8 cellular contexts compared by ENCODE assay signal in the genomic region with DNA sequence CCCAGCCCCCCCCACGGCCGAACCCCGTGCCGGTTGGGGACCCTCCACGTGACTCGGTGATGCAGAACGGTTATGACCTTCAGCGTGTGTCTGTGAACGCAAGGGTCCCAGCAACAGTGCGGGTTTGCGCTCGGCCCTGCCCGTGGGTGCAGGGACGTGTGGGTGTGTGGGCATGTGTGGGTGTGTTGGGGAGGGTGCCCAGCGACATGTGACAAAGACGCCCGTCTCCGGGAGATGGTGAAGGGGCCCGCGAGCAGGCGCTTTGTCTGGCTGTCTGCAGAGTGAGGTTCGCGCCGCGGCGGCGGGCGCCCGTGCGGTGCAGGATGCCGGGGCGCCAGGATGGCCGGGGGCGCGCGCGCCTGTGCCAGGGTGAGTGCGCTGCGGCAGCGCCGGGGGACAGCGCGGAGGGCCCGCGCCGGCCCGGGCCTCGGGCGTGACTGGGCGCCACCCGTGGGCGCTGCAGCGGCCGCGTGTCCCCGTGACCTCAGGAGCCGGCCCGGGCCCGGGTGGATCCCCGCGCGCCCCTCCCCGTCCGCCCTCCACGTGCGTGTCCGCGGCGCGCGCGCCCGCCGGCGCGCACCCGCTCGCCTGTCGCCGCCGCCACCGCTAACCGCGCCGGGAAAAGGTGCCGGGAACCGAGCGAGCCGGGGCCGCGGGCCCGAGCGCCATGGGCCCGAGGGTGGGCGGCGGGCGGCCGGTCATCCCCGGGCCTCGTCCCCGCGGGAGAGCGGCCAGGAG. TPM values are rescaled to one million over a fixed set of nuclear protein-coding genes. Genes with fewer than 3 reads are reported as not detected.
DNase-seq lines count a peak whose midpoint lies in the region; ATAC-seq and TF ChIP-seq lines count a peak whose summit lies in the region.

LRFN4 (plus strand) TSS at position 569 of the 738 bp plus-strand sequence. CDS start 681 bp downstream, outside the sequence.

- H3K9ac ChIP-seq in liver (ENCODE audit: low read depth in 1 of 2, low read length in 2 of 2): peak within 1 kb of the TSS in 1 of 2 donors; percentile 12

- 29% methylated on average over 103 of the region's 103 CpGs for WGBS in liver

- H3K4me1 ChIP-seq in liver (ENCODE audit: control insufficient read depth in 4 of 4, insufficient read depth in 4 of 4, low read length in 3 of 4): peaks cover 0 to 8% (median 2%) of the 10 kb centered on the region in 4 donors

- H3K4me3 Mint-ChIP-seq in stimulated activated naive B cell treated with anti-CD40 and anti-IgM and Interleukin-4, amounts not matched to agents 10 μg/mL and 1 μg/mL and 100 μg/mL, for 72 hours: peak within 1 kb of the TSS; percentile 92 to 96

- no peak for TF ChIP-seq RAD21 in liver (IDR thresholded peaks at IDR 0.05)

- H3K4me3 ChIP-seq in liver (ENCODE audit: low read depth in 1 of 3, low read length in 3 of 3): peak within 1 kb of the TSS in 1 of 3 donors; percentile 33

- H3K27ac ChIP-seq in liver (ENCODE audit: low read depth in 1 of 2, low read length in 2 of 2): peak within 1 kb of the TSS; percentile 40 to 55

- no peak for TF ChIP-seq CTCF in liver (IDR thresholded peaks at IDR 0.05; ENCODE audit: low read depth, low read length, missing input control)

- peaks cover 3 to 4% of the 10 kb centered on the region in 2 donors for H3K36me3 Mint-ChIP-seq in stimulated activated naive B cell treated with anti-CD40 and anti-IgM and Interleukin-4, amounts not matched to agents 10 μg/mL and 1 μg/mL and 100 μg/mL, for 72 hours

- peak within 1 kb of the TSS; percentile 93 for H3K27ac Mint-ChIP-seq in stimulated activated naive B cell treated with anti-CD40 and anti-IgM and Interleukin-4, amounts not matched to agents 10 μg/mL and 1 μg/mL and 100 μg/mL, for 72 hours

- ATAC-seq in GM19455 (IDR thresholded peaks at IDR 0.05; ENCODE audit: unreplicated experiment): peak; percentile 34
- ATAC-seq in HG03571 (IDR thresholded peaks at IDR 0.05; ENCODE audit: unreplicated experiment): peak; percentile 14
- peak; percentile 60 to 63 for ATAC-seq in stimulated activated naive B cell treated with anti-CD40 and anti-IgM and Interleukin-4, amounts not matched to agents 10 μg/mL and 1 μg/mL and 100 μg/mL, for 72 hours (replicated peaks)

- intact Hi-C loops in T-helper 2 cell treated with Interferon-gamma antibody and Interleukin-4, amounts not matched to agents 100 ng/mL and 5 ng/mL, for 36 hours (cut with micrococcal nuclease): loop anchor here (1.0 kb wide), 2 partner anchors 13 to 102 kb away; partner anchors contain the start of genes PC and RCE1

- DNase-seq in DMS53 (lab: John Stamatoyannopoulos, UW): peak; percentile 91
- peak; percentile 59 for DNase-seq in dermis blood vessel endothelial cell
- no peak for DNase-seq in stimulated activated naive B cell treated with anti-CD40 and anti-IgM and Interleukin-4, amounts not matched to agents 10 μg/mL and 1 μg/mL and 100 μg/mL, for 72 hours
- DNase-seq in DMS79 treated with DMSO at 0.1 percent for 48 hours (lab: John Stamatoyannopoulos, UW): no peak

- H3K36me3 ChIP-seq in liver (ENCODE audit: control insufficient read depth in 4 of 4, insufficient read depth in 3 of 4, low read depth in 1 of 4, low read length in 3 of 4): peaks cover 10 to 36% (median 19%) of the 10 kb centered on the region in 4 donors

- H3K4me1 Mint-ChIP-seq in stimulated activated naive B cell treated with anti-CD40 and anti-IgM and Interleukin-4, amounts not matched to agents 10 μg/mL and 1 μg/mL and 100 μg/mL, for 72 hours: peaks cover 15 to 28% of the 10 kb centered on the region in 2 donors

- H3K9me3 ChIP-seq in liver (ENCODE audit: control insufficient read depth in 4 of 4, low read length in 3 of 4): no peaks in the 10 kb centered on the region

- H3K27me3 Mint-ChIP-seq in stimulated activated naive B cell treated with anti-CD40 and anti-IgM and Interleukin-4, amounts not matched to agents 10 μg/mL and 1 μg/mL and 100 μg/mL, for 72 hours: no peaks in the 10 kb centered on the region

- H3K9me3 Mint-ChIP-seq in stimulated activated naive B cell treated with anti-CD40 and anti-IgM and Interleukin-4, amounts not matched to agents 10 μg/mL and 1 μg/mL and 100 μg/mL, for 72 hours: no peaks in the 10 kb centered on the region

- H3K27me3 ChIP-seq in liver (ENCODE audit: control insufficient read depth in 4 of 4, insufficient read depth in 4 of 4, low read length in 3 of 4): no peaks in the 10 kb centered on the region

TF ChIP-seq in liver, 16 proteins besides CTCF, POLR2A, EP300 and RAD21:
- TF ChIP-seq MAX (IDR thresholded peaks at IDR 0.05): no peak
- no peak for TF ChIP-seq YY1 (IDR thresholded peaks at IDR 0.05)
- no peak for TF ChIP-seq FOXA2 (IDR thresholded peaks at IDR 0.05)
- TF ChIP-seq GABPA (IDR thresholded peaks at IDR 0.05 in 1 of 2, conservative IDR thresholded peaks at IDR 0.05 in 1 of 2): no peak
- no peak for TF ChIP-seq SP1 (IDR thresholded peaks at IDR 0.05)
- TF ChIP-seq HNF4A (conservative IDR thresholded peaks at IDR 0.05): no peak
- TF ChIP-seq, protein P1, sequence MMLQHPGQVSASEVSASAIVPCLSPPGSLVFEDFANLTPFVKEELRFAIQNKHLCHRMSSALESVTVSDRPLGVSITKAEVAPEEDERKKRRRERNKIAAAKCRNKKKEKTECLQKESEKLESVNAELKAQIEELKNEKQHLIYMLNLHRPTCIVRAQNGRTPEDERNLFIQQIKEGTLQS (IDR thresholded peaks at IDR 0.05): no peak
- no peak for TF ChIP-seq RXRA (IDR thresholded peaks at IDR 0.05)
- TF ChIP-seq HNF4G (IDR thresholded peaks at IDR 0.05): no peak
- no peak for TF ChIP-seq EGR1 (IDR thresholded peaks at IDR 0.05; ENCODE audit: low read depth in 2 of 2)
- TF ChIP-seq JUND (IDR thresholded peaks at IDR 0.05): no peak
- no peak for TF ChIP-seq FOXA1 (IDR thresholded peaks at IDR 0.05)
- no peak for TF ChIP-seq NR2F2 (IDR thresholded peaks at IDR 0.05)
- no peak for TF ChIP-seq TAF1 (conservative IDR thresholded peaks at IDR 0.05)
- TF ChIP-seq, protein P2, sequence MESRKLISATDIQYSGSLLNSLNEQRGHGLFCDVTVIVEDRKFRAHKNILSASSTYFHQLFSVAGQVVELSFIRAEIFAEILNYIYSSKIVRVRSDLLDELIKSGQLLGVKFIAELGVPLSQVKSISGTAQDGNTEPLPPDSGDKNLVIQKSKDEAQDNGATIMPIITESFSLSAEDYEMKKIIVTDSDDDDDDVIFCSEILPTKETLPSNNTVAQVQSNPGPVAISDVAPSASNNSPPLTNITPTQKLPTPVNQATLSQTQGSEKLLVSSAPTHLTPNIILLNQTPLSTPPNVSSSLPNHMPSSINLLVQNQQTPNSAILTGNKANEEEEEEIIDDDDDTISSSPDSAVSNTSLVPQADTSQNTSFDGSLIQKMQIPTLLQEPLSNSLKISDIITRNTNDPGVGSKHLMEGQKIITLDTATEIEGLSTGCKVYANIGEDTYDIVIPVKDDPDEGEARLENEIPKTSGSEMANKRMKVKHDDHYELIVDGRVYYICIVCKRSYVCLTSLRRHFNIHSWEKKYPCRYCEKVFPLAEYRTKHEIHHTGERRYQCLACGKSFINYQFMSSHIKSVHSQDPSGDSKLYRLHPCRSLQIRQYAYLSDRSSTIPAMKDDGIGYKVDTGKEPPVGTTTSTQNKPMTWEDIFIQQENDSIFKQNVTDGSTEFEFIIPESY (IDR thresholded peaks at IDR 0.05): no peak
- TF ChIP-seq, protein P3, sequence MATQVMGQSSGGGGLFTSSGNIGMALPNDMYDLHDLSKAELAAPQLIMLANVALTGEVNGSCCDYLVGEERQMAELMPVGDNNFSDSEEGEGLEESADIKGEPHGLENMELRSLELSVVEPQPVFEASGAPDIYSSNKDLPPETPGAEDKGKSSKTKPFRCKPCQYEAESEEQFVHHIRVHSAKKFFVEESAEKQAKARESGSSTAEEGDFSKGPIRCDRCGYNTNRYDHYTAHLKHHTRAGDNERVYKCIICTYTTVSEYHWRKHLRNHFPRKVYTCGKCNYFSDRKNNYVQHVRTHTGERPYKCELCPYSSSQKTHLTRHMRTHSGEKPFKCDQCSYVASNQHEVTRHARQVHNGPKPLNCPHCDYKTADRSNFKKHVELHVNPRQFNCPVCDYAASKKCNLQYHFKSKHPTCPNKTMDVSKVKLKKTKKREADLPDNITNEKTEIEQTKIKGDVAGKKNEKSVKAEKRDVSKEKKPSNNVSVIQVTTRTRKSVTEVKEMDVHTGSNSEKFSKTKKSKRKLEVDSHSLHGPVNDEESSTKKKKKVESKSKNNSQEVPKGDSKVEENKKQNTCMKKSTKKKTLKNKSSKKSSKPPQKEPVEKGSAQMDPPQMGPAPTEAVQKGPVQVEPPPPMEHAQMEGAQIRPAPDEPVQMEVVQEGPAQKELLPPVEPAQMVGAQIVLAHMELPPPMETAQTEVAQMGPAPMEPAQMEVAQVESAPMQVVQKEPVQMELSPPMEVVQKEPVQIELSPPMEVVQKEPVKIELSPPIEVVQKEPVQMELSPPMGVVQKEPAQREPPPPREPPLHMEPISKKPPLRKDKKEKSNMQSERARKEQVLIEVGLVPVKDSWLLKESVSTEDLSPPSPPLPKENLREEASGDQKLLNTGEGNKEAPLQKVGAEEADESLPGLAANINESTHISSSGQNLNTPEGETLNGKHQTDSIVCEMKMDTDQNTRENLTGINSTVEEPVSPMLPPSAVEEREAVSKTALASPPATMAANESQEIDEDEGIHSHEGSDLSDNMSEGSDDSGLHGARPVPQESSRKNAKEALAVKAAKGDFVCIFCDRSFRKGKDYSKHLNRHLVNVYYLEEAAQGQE (IDR thresholded peaks at IDR 0.05): no peak

RNA-seq across cellular contexts. Expression of gene LRFN4, which starts in this region (rescaled TPM):
- 22.0 and 23.3 TPM in 2 replicates for total RNA-seq in T-helper 2 cell treated with Interferon-gamma antibody and Interleukin-4, amounts not matched to agents 100 ng/mL and 5 ng/mL, for 36 hours
- total RNA-seq in dermis blood vessel endothelial cell: 30.8 and 33.3 TPM in 2 replicates
- total RNA-seq in liver: 1 to 10 TPM in 1 of 2 donors, under 1 TPM in 1; 0.75 to 3.4 TPM
- 1 to 10 TPM in 1 of 2 donors, not detected in 1; 1.5 TPM for polyA plus RNA-seq in liver

Comparison
In these comparisons a context has a peak if more than half of its experiments do, and no peak if none do; other contexts are left out.
1. DNase-seq: peak in DMS53 (single experiment) and dermis blood vessel endothelial cell (single experiment); none in stimulated activated naive B cell treated with anti-CD40 and anti-IgM and Interleukin-4, amounts not matched to agents 10 μg/mL and 1 μg/mL and 100 μg/mL, for 72 hours (single experiment) and DMS79 treated with DMSO at 0.1 percent for 48 hours (single experiment).
2. Peak in every context shown above with its lines, with median percentiles within 50 percentile points of each other: ATAC-seq.